In the genomic region with DNA sequence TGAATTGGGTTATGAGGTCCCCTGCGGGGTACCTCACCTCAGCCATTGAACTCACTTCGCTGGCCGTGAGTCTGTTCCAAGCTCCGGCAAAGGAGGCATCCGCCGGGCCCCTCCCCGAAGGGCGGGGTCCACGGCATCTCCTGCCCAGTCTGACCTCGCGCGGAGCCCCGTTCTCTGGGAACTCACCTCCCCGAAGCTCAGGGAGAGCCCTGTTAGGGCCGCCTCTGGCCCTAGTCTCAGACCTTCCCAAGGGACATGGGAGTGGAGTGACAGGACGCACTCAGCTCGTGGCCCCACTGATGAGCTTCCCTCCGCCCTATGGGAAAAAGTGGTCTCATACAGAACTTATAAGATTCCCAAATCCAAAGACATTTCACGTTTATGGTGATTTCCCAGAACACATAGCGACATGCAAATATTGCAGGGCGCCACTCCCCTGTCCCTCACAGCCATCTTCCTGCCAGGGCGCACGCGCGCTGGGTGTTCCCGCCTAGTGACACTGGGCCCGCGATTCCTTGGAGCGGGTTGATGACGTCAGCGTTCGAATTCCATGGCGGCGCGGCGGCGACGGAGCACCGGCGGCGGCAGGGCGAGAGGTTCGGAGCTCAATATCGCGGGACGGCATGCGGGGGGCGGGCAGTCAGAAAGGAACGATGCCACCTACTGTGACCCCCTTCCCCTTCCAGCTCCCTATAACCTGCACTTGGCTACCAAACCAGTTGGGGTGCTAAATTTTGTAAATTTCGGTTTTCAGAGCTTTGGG, we compare ENCODE assay signal across 1 cellular context.
TF ChIP-seq lines count a peak whose summit lies in the region.

TSS of gene PARP2 (plus strand) at position 544 of the 763 bp plus-strand sequence. CDS start at position 551, 7 bp downstream.

TF ChIP-seq in K562, 482 proteins besides CTCF, POLR2A, EP300 and RAD21 (continued from another document and continues in another):
- TF ChIP-seq ZNF518B (CRISPR knock-in tag; IDR thresholded peaks at IDR 0.05) (no peak), ZNF384 (IDR thresholded peaks at IDR 0.05; ENCODE audit: low read depth, low read length) (peak; percentile 38; the same call in 1 of the 2 replicates), PBX2 (CRISPR knock-in tag; IDR thresholded peaks at IDR 0.05; ENCODE audit: low read depth) (peak; percentile 57), PBX2 (tag; conservative IDR thresholded peaks at IDR 0.05; ENCODE audit: low read depth) (peak; percentile 83), GTF2B (IDR thresholded peaks at IDR 0.05; ENCODE audit: extremely low read depth, insufficient read length) (peak; percentile 78), SRSF3 (IDR thresholded peaks at IDR 0.05; ENCODE audit: insufficient read depth, low read length) (no peak), IFI16 (CRISPR knock-in tag; IDR thresholded peaks at IDR 0.05) (no peak), CHD2 (IDR thresholded peaks at IDR 0.05; ENCODE audit: low read depth, low read length) (peak; percentile 94)
- TF ChIP-seq, protein P1, sequence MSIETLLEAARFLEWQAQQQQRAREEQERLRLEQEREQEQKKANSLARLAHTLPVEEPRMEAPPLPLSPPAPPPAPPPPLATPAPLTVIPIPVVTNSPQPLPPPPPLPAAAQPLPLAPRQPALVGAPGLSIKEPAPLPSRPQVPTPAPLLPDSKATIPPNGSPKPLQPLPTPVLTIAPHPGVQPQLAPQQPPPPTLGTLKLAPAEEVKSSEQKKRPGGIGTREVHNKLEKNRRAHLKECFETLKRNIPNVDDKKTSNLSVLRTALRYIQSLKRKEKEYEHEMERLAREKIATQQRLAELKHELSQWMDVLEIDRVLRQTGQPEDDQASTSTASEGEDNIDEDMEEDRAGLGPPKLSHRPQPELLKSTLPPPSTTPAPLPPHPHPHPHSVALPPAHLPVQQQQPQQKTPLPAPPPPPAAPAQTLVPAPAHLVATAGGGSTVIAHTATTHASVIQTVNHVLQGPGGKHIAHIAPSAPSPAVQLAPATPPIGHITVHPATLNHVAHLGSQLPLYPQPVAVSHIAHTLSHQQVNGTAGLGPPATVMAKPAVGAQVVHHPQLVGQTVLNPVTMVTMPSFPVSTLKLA (conservative IDR thresholded peaks at IDR 0.05), result peak; percentile 77 to 88
- TF ChIP-seq, protein P2, sequence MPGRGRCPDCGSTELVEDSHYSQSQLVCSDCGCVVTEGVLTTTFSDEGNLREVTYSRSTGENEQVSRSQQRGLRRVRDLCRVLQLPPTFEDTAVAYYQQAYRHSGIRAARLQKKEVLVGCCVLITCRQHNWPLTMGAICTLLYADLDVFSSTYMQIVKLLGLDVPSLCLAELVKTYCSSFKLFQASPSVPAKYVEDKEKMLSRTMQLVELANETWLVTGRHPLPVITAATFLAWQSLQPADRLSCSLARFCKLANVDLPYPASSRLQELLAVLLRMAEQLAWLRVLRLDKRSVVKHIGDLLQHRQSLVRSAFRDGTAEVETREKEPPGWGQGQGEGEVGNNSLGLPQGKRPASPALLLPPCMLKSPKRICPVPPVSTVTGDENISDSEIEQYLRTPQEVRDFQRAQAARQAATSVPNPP (IDR thresholded peaks at IDR 0.05; ENCODE audit: borderline replicate concordance, insufficient read depth, insufficient read length), result peak; percentile 83
- TF ChIP-seq, protein P3, sequence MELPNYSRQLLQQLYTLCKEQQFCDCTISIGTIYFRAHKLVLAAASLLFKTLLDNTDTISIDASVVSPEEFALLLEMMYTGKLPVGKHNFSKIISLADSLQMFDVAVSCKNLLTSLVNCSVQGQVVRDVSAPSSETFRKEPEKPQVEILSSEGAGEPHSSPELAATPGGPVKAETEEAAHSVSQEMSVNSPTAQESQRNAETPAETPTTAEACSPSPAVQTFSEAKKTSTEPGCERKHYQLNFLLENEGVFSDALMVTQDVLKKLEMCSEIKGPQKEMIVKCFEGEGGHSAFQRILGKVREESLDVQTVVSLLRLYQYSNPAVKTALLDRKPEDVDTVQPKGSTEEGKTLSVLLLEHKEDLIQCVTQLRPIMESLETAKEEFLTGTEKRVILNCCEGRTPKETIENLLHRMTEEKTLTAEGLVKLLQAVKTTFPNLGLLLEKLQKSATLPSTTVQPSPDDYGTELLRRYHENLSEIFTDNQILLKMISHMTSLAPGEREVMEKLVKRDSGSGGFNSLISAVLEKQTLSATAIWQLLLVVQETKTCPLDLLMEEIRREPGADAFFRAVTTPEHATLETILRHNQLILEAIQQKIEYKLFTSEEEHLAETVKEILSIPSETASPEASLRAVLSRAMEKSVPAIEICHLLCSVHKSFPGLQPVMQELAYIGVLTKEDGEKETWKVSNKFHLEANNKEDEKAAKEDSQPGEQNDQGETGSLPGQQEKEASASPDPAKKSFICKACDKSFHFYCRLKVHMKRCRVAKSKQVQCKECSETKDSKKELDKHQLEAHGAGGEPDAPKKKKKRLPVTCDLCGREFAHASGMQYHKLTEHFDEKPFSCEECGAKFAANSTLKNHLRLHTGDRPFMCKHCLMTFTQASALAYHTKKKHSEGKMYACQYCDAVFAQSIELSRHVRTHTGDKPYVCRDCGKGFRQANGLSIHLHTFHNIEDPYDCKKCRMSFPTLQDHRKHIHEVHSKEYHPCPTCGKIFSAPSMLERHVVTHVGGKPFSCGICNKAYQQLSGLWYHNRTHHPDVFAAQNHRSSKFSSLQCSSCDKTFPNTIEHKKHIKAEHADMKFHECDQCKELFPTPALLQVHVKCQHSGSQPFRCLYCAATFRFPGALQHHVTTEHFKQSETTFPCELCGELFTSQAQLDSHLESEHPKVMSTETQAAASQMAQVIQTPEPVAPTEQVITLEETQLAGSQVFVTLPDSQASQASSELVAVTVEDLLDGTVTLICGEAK (IDR thresholded peaks at IDR 0.05), result peak; percentile 81
- TF ChIP-seq, protein P3 (CRISPR knock-in tag; IDR thresholded peaks at IDR 0.05), result no peak
- TF ChIP-seq, protein P4, sequence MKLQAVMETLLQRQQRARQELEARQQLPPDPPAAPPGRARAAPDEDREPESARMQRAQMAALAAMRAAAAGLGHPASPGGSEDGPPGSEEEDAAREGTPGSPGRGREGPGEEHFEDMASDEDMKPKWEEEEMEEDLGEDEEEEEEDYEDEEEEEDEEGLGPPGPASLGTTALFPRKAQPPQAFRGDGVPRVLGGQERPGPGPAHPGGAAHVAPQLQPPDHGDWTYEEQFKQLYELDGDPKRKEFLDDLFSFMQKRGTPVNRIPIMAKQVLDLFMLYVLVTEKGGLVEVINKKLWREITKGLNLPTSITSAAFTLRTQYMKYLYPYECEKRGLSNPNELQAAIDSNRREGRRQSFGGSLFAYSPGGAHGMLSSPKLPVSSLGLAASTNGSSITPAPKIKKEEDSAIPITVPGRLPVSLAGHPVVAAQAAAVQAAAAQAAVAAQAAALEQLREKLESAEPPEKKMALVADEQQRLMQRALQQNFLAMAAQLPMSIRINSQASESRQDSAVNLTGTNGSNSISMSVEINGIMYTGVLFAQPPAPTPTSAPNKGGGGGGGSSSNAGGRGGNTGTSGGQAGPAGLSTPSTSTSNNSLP (IDR thresholded peaks at IDR 0.05; ENCODE audit: borderline replicate concordance, low read depth, low read length), result no peak
- TF ChIP-seq, protein P5, sequence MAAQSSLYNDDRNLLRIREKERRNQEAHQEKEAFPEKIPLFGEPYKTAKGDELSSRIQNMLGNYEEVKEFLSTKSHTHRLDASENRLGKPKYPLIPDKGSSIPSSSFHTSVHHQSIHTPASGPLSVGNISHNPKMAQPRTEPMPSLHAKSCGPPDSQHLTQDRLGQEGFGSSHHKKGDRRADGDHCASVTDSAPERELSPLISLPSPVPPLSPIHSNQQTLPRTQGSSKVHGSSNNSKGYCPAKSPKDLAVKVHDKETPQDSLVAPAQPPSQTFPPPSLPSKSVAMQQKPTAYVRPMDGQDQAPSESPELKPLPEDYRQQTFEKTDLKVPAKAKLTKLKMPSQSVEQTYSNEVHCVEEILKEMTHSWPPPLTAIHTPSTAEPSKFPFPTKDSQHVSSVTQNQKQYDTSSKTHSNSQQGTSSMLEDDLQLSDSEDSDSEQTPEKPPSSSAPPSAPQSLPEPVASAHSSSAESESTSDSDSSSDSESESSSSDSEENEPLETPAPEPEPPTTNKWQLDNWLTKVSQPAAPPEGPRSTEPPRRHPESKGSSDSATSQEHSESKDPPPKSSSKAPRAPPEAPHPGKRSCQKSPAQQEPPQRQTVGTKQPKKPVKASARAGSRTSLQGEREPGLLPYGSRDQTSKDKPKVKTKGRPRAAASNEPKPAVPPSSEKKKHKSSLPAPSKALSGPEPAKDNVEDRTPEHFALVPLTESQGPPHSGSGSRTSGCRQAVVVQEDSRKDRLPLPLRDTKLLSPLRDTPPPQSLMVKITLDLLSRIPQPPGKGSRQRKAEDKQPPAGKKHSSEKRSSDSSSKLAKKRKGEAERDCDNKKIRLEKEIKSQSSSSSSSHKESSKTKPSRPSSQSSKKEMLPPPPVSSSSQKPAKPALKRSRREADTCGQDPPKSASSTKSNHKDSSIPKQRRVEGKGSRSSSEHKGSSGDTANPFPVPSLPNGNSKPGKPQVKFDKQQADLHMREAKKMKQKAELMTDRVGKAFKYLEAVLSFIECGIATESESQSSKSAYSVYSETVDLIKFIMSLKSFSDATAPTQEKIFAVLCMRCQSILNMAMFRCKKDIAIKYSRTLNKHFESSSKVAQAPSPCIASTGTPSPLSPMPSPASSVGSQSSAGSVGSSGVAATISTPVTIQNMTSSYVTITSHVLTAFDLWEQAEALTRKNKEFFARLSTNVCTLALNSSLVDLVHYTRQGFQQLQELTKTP (IDR thresholded peaks at IDR 0.05; ENCODE audit: low read depth in 1 of 2, partially characterized antibody in 2 of 2), result peak in 1 of 2 experiments; percentile 84
